15 cellular contexts compared by ENCODE assay signal in the genomic region with DNA sequence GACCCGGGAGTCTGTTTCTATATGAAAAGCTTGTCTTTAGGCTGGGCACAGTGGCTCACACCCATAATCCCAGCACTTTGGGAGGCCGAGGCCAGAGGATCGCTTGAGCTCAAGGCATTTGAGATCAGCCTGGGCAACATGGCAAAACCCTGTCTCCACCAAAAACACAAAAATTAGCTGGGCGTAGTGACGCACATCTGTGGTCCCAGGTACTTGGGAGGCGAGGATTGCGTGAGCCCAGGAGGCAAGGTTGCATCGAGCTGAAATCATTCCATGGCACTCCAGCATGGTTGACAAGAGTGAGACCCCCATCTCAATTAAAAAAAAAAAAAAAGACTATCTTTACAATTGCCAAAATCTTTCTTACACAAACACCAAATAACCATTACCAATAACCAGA. TPM values are rescaled to one million over a fixed set of nuclear protein-coding genes. Genes with fewer than 3 reads are reported as not detected.
A peak's percentile ranks its signal among the peaks of the same experiment; 100 is the strongest.
DNase-seq lines count a peak whose midpoint lies in the region; ATAC-seq and TF ChIP-seq lines count a peak whose summit lies in the region.
"Had no signal": no experiment of that assay in that cellular context is flagged by ENCODE, and none has a peak within 500 bp of the region (broad histone marks: within the 10 kb centered on the region; RNA-seq: fewer than 3 reads in every experiment).

No MANE protein-coding gene starts in this region.

- no peaks in the 10 kb centered on the region for H3K36me3 ChIP-seq in hepatocyte (replicated peaks; ENCODE audit: insufficient read depth, low read depth)
- no peaks in the 10 kb centered on the region for H3K36me3 ChIP-seq in transverse colon
- H3K36me3 ChIP-seq in ovary = no peaks in the 10 kb centered on the region
- H3K36me3 ChIP-seq: adrenal gland had no signal

- TF ChIP-seq POLR2A in transverse colon (IDR thresholded peaks at IDR 0.05) = no peak
- TF ChIP-seq POLR2A in ovary (IDR thresholded peaks at IDR 0.05) = no peak

- POLR2A ChIA-PET in activated CD4-positive, alpha-beta memory T cell treated with anti-CD3 and anti-CD28 coated beads for 36 hours (lab: Charles Lee) = interaction anchor here (0.6 to 1.5 kb wide), 5 partner anchors 39 to 495 kb away, joined by 3 to 9 read pairs (median 3); a partner anchor contains a TSS

- H4K20me1 ChIP-seq in hepatocyte (ENCODE audit: insufficient read depth, poor library complexity, severe bottlenecking) = no peaks in the 10 kb centered on the region

- TF ChIP-seq EP300 in transverse colon (IDR thresholded peaks at IDR 0.05; ENCODE audit: low read depth) = no peak
- TF ChIP-seq EP300 in ovary (IDR thresholded peaks at IDR 0.05) = no peak

- H3K4me1 Mint-ChIP-seq in activated T-cell treated with anti-CD3 and anti-CD28 coated beads, Interleukin-2, amount 50 U/mL, for 72 hours (ENCODE audit: low read depth) = peaks cover 84% of the 10 kb centered on the region
- H3K4me1 Mint-ChIP-seq in activated CD4-positive, alpha-beta memory T cell treated with anti-CD3 and anti-CD28 coated beads for 36 hours (ENCODE audit: low read depth) = peaks cover 68% of the 10 kb centered on the region

- H3K27ac Mint-ChIP-seq in activated T-cell treated with anti-CD3 and anti-CD28 coated beads, Interleukin-2, amount 50 U/mL, for 72 hours = peak overlapping the region; percentile 96
- peak overlapping the region; percentile 96 for H3K27ac Mint-ChIP-seq in activated CD4-positive, alpha-beta memory T cell treated with anti-CD3 and anti-CD28 coated beads for 36 hours

- H3K27me3 ChIP-seq in hepatocyte = no peaks in the 10 kb centered on the region
- H3K27me3 ChIP-seq in transverse colon = no peaks in the 10 kb centered on the region
- H3K27me3 ChIP-seq in ovary = no peaks in the 10 kb centered on the region
- H3K27me3 ChIP-seq: adrenal gland had no signal

- in situ Hi-C loops in transverse colon (cut with MboI; ENCODE audit: low pct_ligation_motif_present in 1 of 4, low pct_unique_long_range_greater_than_20kb in 1 of 4, low sequenced_read_pairs in 3 of 4) = loop anchor here in 1 of 4 donors (25.0 kb wide), 1 partner anchor 99 kb away; a partner anchor contains a TSS

- no peaks in the 10 kb centered on the region for H3K9me2 ChIP-seq in hepatocyte (replicated peaks; ENCODE audit: insufficient read depth)

- no peak for TF ChIP-seq CTCF in hepatocyte (IDR thresholded peaks at IDR 0.05; ENCODE audit: poor library complexity)
- TF ChIP-seq CTCF in transverse colon (IDR thresholded peaks at IDR 0.05) = no peak
- no peak for TF ChIP-seq CTCF in ovary (IDR thresholded peaks at IDR 0.05)

- CTCF ChIA-PET in activated CD4-positive, alpha-beta memory T cell treated with anti-CD3 and anti-CD28 coated beads for 36 hours (lab: Charles Lee) = interaction anchor here (0.6 to 1.7 kb wide), 7 partner anchors 12 to 226 kb away, joined by 3 to 5 read pairs (median 3); a partner anchor contains a TSS

- peak overlapping the region; percentile 85 for H3K4me2 ChIP-seq in hepatocyte

- DNase-seq in activated T-cell treated with anti-CD3 and anti-CD28 coated beads, Interleukin-2, amount 50 U/mL, for 72 hours = no peak
- DNase-seq in activated T-cell treated with anti-CD3 and anti-CD28 coated beads for 4 hours = no peak
- no peak for DNase-seq in activated CD4-positive, alpha-beta memory T cell treated with anti-CD3 and anti-CD28 coated beads for 36 hours
- no peak for DNase-seq in hepatocyte (ENCODE audit: low spot score)
- no peak for DNase-seq in transverse colon
- DNase-seq in ovary = no peak
- DNase-seq in dedifferentiated amniotic fluid mesenchymal stem cell (ENCODE audit: extremely low spot score) = no peak
- DNase-seq: adrenal gland; left cardiac atrium; NCI-H2029; NCI-H69; stimulated activated CD4-positive, alpha-beta T cell treated with anti-CD3 and anti-CD28 coated beads, Interleukin-12 subunit alpha, Interleukin-12 subunit beta, amount 100 ng/mL, for 4 hours had no signal

- intact Hi-C loops in activated CD4-positive, alpha-beta memory T cell treated with anti-CD3 and anti-CD28 coated beads for 36 hours (cut with micrococcal nuclease) = no loop called here
- intact Hi-C loops in transverse colon (cut with DNase I; ENCODE audit: low total_unique reads) = loop anchor here (5.0 kb wide), 1 partner anchor 64 kb away; no protein-coding TSS in a partner anchor
- intact Hi-C loops in ovary (cut with DNase I) = loop anchor here in 3 of 4 donors (10.0 kb wide), 3 partner anchors 91 to 121 kb away; a partner anchor contains a TSS

- no peaks in the 10 kb centered on the region for H3K27me3 Mint-ChIP-seq in activated T-cell treated with anti-CD3 and anti-CD28 coated beads, Interleukin-2, amount 50 U/mL, for 72 hours (ENCODE audit: low read depth)
- H3K27me3 Mint-ChIP-seq in activated CD4-positive, alpha-beta memory T cell treated with anti-CD3 and anti-CD28 coated beads for 36 hours = no peaks in the 10 kb centered on the region

- H3K36me3 Mint-ChIP-seq in activated T-cell treated with anti-CD3 and anti-CD28 coated beads, Interleukin-2, amount 50 U/mL, for 72 hours (ENCODE audit: insufficient read depth in 2 of 2) = peaks cover 2 to 5% of the 10 kb centered on the region in 2 donors
- H3K36me3 Mint-ChIP-seq in activated CD4-positive, alpha-beta memory T cell treated with anti-CD3 and anti-CD28 coated beads for 36 hours = peaks cover 3% of the 10 kb centered on the region

- H3K9me3 ChIP-seq in hepatocyte (ENCODE audit: low read depth) (no peaks in the 10 kb centered on the region), transverse colon (no peaks in the 10 kb centered on the region), ovary (no peaks in the 10 kb centered on the region)
- H3K9me3 ChIP-seq: adrenal gland had no signal

- H3K9me3 Mint-ChIP-seq in activated T-cell treated with anti-CD3 and anti-CD28 coated beads, Interleukin-2, amount 50 U/mL, for 72 hours = no peaks in the 10 kb centered on the region
- H3K9me3 Mint-ChIP-seq in activated CD4-positive, alpha-beta memory T cell treated with anti-CD3 and anti-CD28 coated beads for 36 hours = no peaks in the 10 kb centered on the region

- no peak overlapping the region for H2AFZ ChIP-seq in hepatocyte

- no peak for ATAC-seq in activated T-cell treated with anti-CD3 and anti-CD28 coated beads, Interleukin-2, amount 50 U/mL, for 72 hours (replicated peaks in 1 of 2)
- no peak for ATAC-seq in GM19395 (IDR thresholded peaks at IDR 0.05; ENCODE audit: unreplicated experiment)
- ATAC-seq: left cardiac atrium had no signal

- H3K4me1 ChIP-seq in hepatocyte (ENCODE audit: insufficient read depth) (peaks cover 14% of the 10 kb centered on the region), transverse colon (peaks cover 14 to 67% (median 60%) of the 10 kb centered on the region in 4 donors), ovary (ENCODE audit: insufficient read depth) (peaks cover 6% of the 10 kb centered on the region)

- 96% methylated on average over 8 of the region's 8 CpGs for WGBS in hepatocyte (ENCODE audit: low lambda C conversion rate, missing lambda C conversion rate)
- 97 to 100% methylated on average over 2 to 8 of the region's 8 CpGs for WGBS in transverse colon (ENCODE audit: low coverage in 1 of 2), 2 donors
- 96 to 98% (median 97%) methylated on average over 8 of the region's 8 CpGs for WGBS in ovary, 3 donors

- H3K4me3 Mint-ChIP-seq in activated T-cell treated with anti-CD3 and anti-CD28 coated beads, Interleukin-2, amount 50 U/mL, for 72 hours = peak overlapping the region; percentile 86 to 97
- H3K4me3 Mint-ChIP-seq in activated CD4-positive, alpha-beta memory T cell treated with anti-CD3 and anti-CD28 coated beads for 36 hours = peak overlapping the region; percentile 91

- peak overlapping the region; percentile 98 for H3K27ac ChIP-seq in hepatocyte
- peak overlapping the region in 3 of 4 donors; percentile 97 to 99 (median 98) for H3K27ac ChIP-seq in transverse colon
- no peak overlapping the region for H3K27ac ChIP-seq in ovary
- H3K27ac ChIP-seq: adrenal gland had no signal

- no peak overlapping the region for H3K4me3 ChIP-seq in hepatocyte
- no peak overlapping the region for H3K4me3 ChIP-seq in transverse colon
- H3K4me3 ChIP-seq in ovary = no peak overlapping the region
- H3K4me3 ChIP-seq: adrenal gland had no signal

- H3K79me2 ChIP-seq in hepatocyte = peaks cover 59% of the 10 kb centered on the region

RNA-seq across cellular contexts. Expression of a gene that starts 22.7 kb away (rescaled TPM):
- 10 to 100 TPM; 47.7 to 50.0 TPM for total RNA-seq in activated T-cell treated with anti-CD3 and anti-CD28 coated beads, Interleukin-2, amount 50 U/mL, for 72 hours
- total RNA-seq in activated CD4-positive, alpha-beta memory T cell treated with anti-CD3 and anti-CD28 coated beads for 36 hours = 10 to 100 TPM; 30.5 to 32.8 TPM
- total RNA-seq in hepatocyte (22.7 and 22.9 TPM in 2 replicates), transverse colon (10 to 100 TPM; 40.6 to 75.8 (median 50.7) TPM), ovary (10 to 100 TPM; 10.4 to 23.9 (median 18.8) TPM)
- polyA plus RNA-seq in hepatocyte (12.9 and 14.0 TPM in 2 replicates), ovary (1 to 10 TPM; 6.3 to 9.8 TPM)

RNA-seq across cellular contexts. Expression of a gene that starts 33.5 kb away (rescaled TPM):
- 10 to 100 TPM; 35.3 to 44.5 TPM for total RNA-seq in activated T-cell treated with anti-CD3 and anti-CD28 coated beads, Interleukin-2, amount 50 U/mL, for 72 hours
- total RNA-seq in activated CD4-positive, alpha-beta memory T cell treated with anti-CD3 and anti-CD28 coated beads for 36 hours = 10 to 100 TPM; 29.7 to 36.7 TPM
- 4.8 and 7.1 TPM in 2 replicates for total RNA-seq in hepatocyte
- polyA plus RNA-seq in hepatocyte = 9.5 and 9.9 TPM in 2 replicates
- total RNA-seq in transverse colon = 10 to 100 TPM in 1 of 4 donors, 1 to 10 TPM in 3; 5.6 to 60.3 (median 7.8) TPM
- 10 to 100 TPM in 5 of 7 donors, 1 to 10 TPM in 2; 7.3 to 16.7 (median 11.5) TPM for total RNA-seq in ovary
- 1 to 10 TPM; 7.5 to 9.3 TPM for polyA plus RNA-seq in ovary

RNA-seq across cellular contexts. Expression of a gene that starts 35.3 kb away (rescaled TPM):
- total RNA-seq in activated T-cell treated with anti-CD3 and anti-CD28 coated beads, Interleukin-2, amount 50 U/mL, for 72 hours = not detected
- total RNA-seq in activated CD4-positive, alpha-beta memory T cell treated with anti-CD3 and anti-CD28 coated beads for 36 hours = not detected
- total RNA-seq in hepatocyte (not detected in 2 replicates), transverse colon (not detected), ovary (not detected)
- polyA plus RNA-seq in hepatocyte (not detected in 2 replicates), ovary (not detected)
- total RNA-seq: adrenal gland, cerebellum, left cardiac atrium, posterior vena cava had no signal
- polyA plus RNA-seq: adrenal gland had no signal

RNA-seq across cellular contexts. Expression of a gene that starts 55.9 kb away (rescaled TPM):
- total RNA-seq in activated T-cell treated with anti-CD3 and anti-CD28 coated beads, Interleukin-2, amount 50 U/mL, for 72 hours = 10 to 100 TPM; 24.3 to 31.4 TPM
- total RNA-seq in activated CD4-positive, alpha-beta memory T cell treated with anti-CD3 and anti-CD28 coated beads for 36 hours = 10 to 100 TPM; 29.9 to 31.4 TPM
- 10.9 and 12.7 TPM in 2 replicates for total RNA-seq in hepatocyte
- 3.9 and 6.7 TPM in 2 replicates for polyA plus RNA-seq in hepatocyte
- 10 to 100 TPM in 1 of 4 donors, 1 to 10 TPM in 3; 4.0 to 13.2 (median 6.9) TPM for total RNA-seq in transverse colon
- 10 to 100 TPM; 11.7 to 26.5 (median 22.2) TPM for total RNA-seq in ovary
- polyA plus RNA-seq in ovary = 10 to 100 TPM; 10.6 to 12.2 TPM

Comparison
In these comparisons a context has a peak if more than half of its experiments do, and no peak if none do; other contexts are left out.
1. H3K27ac ChIP-seq: peak in hepatocyte (single experiment) and transverse colon (3 of 4); none in ovary (0 of 2).